In genomic region chr7:22704722-22705121, GRCh38 we compare ENCODE assay signal across 7 cellular contexts. TPM values are rescaled to one million over a fixed set of nuclear protein-coding genes. Genes with fewer than 3 reads are reported as not detected.
"Had no signal": no experiment of that assay in that cellular context is flagged by ENCODE, and none has a peak within 500 bp of the region (broad histone marks: within the 10 kb centered on the region; RNA-seq: fewer than 3 reads in every experiment).

No MANE protein-coding gene starts in this region.

RNA-seq across cellular contexts. Expression of gene IL6, which starts 22.3 kb away (rescaled TPM):
- total RNA-seq: liver, progenitor cell of endocrine pancreas, skeletal muscle tissue, temporal lobe had no signal
- polyA plus RNA-seq: immature natural killer cell, mammary epithelial cell, neural cell had no signal
